8 cellular contexts compared by ENCODE assay signal in genomic region chr6:33692760-33693158, GRCh38. TPM values are rescaled to one million over a fixed set of nuclear protein-coding genes. Genes with fewer than 3 reads are reported as not detected.
DNase-seq lines count a peak whose midpoint lies in the region; ATAC-seq and TF ChIP-seq lines count a peak whose summit lies in the region.

No MANE protein-coding gene starts in this region.

- H3K27ac ChIP-seq in dorsolateral prefrontal cortex, result peak overlapping the region in 29 of 59 donors; percentile 5 to 78 (median 31)

- intact Hi-C loops in Right ventricle myocardium superior (cut with DNase I) (no loop called here), dorsolateral prefrontal cortex (cut with DNase I) (no loop called here)

- H3K27me3 Mint-ChIP-seq in HFFc6 (ENCODE audit: insufficient read depth), result peaks cover 2% of the 10 kb centered on the region

- H3K4me3 ChIP-seq in dorsolateral prefrontal cortex, result no peak overlapping the region

- H3K27me3 ChIP-seq in dorsolateral prefrontal cortex, result no peaks in the 10 kb centered on the region

- peaks cover 72% of the 10 kb centered on the region for H3K4me1 Mint-ChIP-seq in HFFc6 (ENCODE audit: low read depth)

- peaks cover 33% of the 10 kb centered on the region for H3K36me3 Mint-ChIP-seq in HFFc6 (ENCODE audit: low read depth)

- no peaks in the 10 kb centered on the region for H3K9me3 Mint-ChIP-seq in HFFc6

- peak; percentile 89 for DNase-seq in HFFc6
- peak; percentile 22 to 31 for DNase-seq in activated CD8-positive, alpha-beta memory T cell treated with anti-CD3 and anti-CD28 coated beads for 4 hours (ENCODE audit: low read depth in 2 of 2)
- DNase-seq in Right ventricle myocardium superior, result peak; percentile 67
- DNase-seq in stimulated activated CD8-positive, alpha-beta memory T cell treated with anti-CD3 and anti-CD28 coated beads, Interleukin-7, amount 100 ng/mL, for 24 hours (ENCODE audit: low read depth), result peak; percentile 30
- DNase-seq in occipital lobe (lab: John Stamatoyannopoulos, UW), result no peak
- DNase-seq in COR-L47 (lab: John Stamatoyannopoulos, UW), result no peak
- no peak for DNase-seq in dorsolateral prefrontal cortex
- DNase-seq in left lobe of liver (ENCODE audit: low spot score), result no peak

- TF ChIP-seq CTCF in HFFc6 (IDR thresholded peaks at IDR 0.05) (no peak), dorsolateral prefrontal cortex (IDR thresholded peaks at IDR 0.05 in 54 of 56, conservative IDR thresholded peaks at IDR 0.05 in 2 of 56; ENCODE audit: low read depth in 1 of 56, partially characterized antibody in 56 of 56) (no peak)

- peak overlapping the region; percentile 47; the same call in 1 of the 2 replicates for H3K4me3 Mint-ChIP-seq in HFFc6

- peak; percentile 18 for ATAC-seq in Right ventricle myocardium superior (ENCODE audit: poor library complexity)
- no peak for ATAC-seq in left lobe of liver

- peak overlapping the region; percentile 96 for H3K27ac Mint-ChIP-seq in HFFc6

RNA-seq across cellular contexts. Expression of gene UQCC2, which starts 18.7 kb away (rescaled TPM):
- total RNA-seq in HFFc6 (2021; fragmentation: NEBNext Ultra II Directional; extraction: Animal tissue kit (Norgen Biotek cat#: 25700)), result 100 to 1,000 TPM; 109 to 167 (median 140) TPM
- total RNA-seq in Right ventricle myocardium superior (208 TPM), occipital lobe (15.8 TPM), dorsolateral prefrontal cortex (10 to 100 TPM; 32.1 to 86.2 (median 53.0) TPM), left lobe of liver (34.9 TPM)

RNA-seq across cellular contexts. Expression of gene IP6K3, which starts 53.9 kb away (rescaled TPM):
- total RNA-seq in HFFc6 (2021; fragmentation: NEBNext Ultra II Directional; extraction: Animal tissue kit (Norgen Biotek cat#: 25700)), result under 1 TPM in 4 of 6 experiments, not detected in 2; 0.25 to 0.83 (median 0.50) TPM
- total RNA-seq in Right ventricle myocardium superior (44.2 TPM), occipital lobe (not detected), dorsolateral prefrontal cortex (10 to 100 TPM in 52 of 120 experiments, 1 to 10 TPM in 68; 1.1 to 55.5 (median 9.0) TPM), left lobe of liver (4.1 TPM)

Comparison
In these comparisons a context has a peak if more than half of its experiments do, and no peak if none do; other contexts are left out.
1. DNase-seq: peak in HFFc6 (single experiment), activated CD8-positive, alpha-beta memory T cell treated with anti-CD3 and anti-CD28 coated beads for 4 hours (2 of 2), Right ventricle myocardium superior (single experiment) and stimulated activated CD8-positive, alpha-beta memory T cell treated with anti-CD3 and anti-CD28 coated beads, Interleukin-7, amount 100 ng/mL, for 24 hours (single experiment); none in occipital lobe (single experiment), COR-L47 (single experiment), dorsolateral prefrontal cortex (0 of 10) and left lobe of liver (single experiment).